Comparison of ENCODE assay signal across 10 cellular contexts in genomic region chr7:4845740-4846142, GRCh38. TPM values are rescaled to one million over a fixed set of nuclear protein-coding genes. Genes with fewer than 3 reads are reported as not detected.
DNase-seq lines count a peak whose midpoint lies in the region; ATAC-seq and TF ChIP-seq lines count a peak whose summit lies in the region.
"Had no signal": no experiment of that assay in that cellular context is flagged by ENCODE, and none has a peak within 500 bp of the region (broad histone marks: within the 10 kb centered on the region; RNA-seq: fewer than 3 reads in every experiment).

No MANE protein-coding gene starts in this region.

- intact Hi-C loops in aorta (cut with DNase I): no loop called here
- intact Hi-C loops in gastrocnemius medialis (cut with DNase I; ENCODE audit: low total_unique reads): no loop called here

- no peaks in the 10 kb centered on the region for H3K9me2 ChIP-seq in hepatocyte (replicated peaks; ENCODE audit: insufficient read depth)

- H3K4me2 ChIP-seq in hepatocyte: peak overlapping the region; percentile 73
- H3K4me2 ChIP-seq: PC-9 had no signal

- H2AFZ ChIP-seq in hepatocyte: no peak overlapping the region
- H2AFZ ChIP-seq: PC-9 had no signal

- H3K4me3 ChIP-seq in WERI-Rb-1 (ENCODE audit: low read depth, low read length) (peak overlapping the region; percentile 41), hepatocyte (no peak overlapping the region), aorta (ENCODE audit: low read length in 2 of 2) (no peak overlapping the region), gastrocnemius medialis (no peak overlapping the region)
- H3K4me3 ChIP-seq: PC-9 had no signal

- H3K9me3 ChIP-seq in WERI-Rb-1 (ENCODE audit: severe bottlenecking) (peaks cover 1% of the 10 kb centered on the region), hepatocyte (ENCODE audit: low read depth) (no peaks in the 10 kb centered on the region), aorta (ENCODE audit: control insufficient read depth, low read length) (peaks cover 3% of the 10 kb centered on the region), gastrocnemius medialis (no peaks in the 10 kb centered on the region)

- H3K27ac ChIP-seq in WERI-Rb-1: peak overlapping the region; percentile 90
- H3K27ac ChIP-seq in hepatocyte: no peak overlapping the region
- H3K27ac ChIP-seq in aorta (ENCODE audit: low read depth in 1 of 2, low read length in 2 of 2): no peak overlapping the region
- no peak overlapping the region for H3K27ac ChIP-seq in gastrocnemius medialis
- H3K27ac ChIP-seq: PC-9 had no signal

- in situ Hi-C loops in gastrocnemius medialis (cut with MboI; ENCODE audit: low sequenced_read_pairs in 4 of 4): no loop called here

- TF ChIP-seq CTCF in WERI-Rb-1 (IDR thresholded peaks at IDR 0.05; ENCODE audit: low read depth, low read length) (peak; percentile 78), hepatocyte (IDR thresholded peaks at IDR 0.05; ENCODE audit: poor library complexity) (peak; percentile 33), gastrocnemius medialis (IDR thresholded peaks at IDR 0.05 in 4 of 5, conservative IDR thresholded peaks at IDR 0.05 in 1 of 5) (no peak)

- peak; percentile 37 for DNase-seq in NOMO-1 treated with DMSO at 0.1 percent for 48 hours (lab: John Stamatoyannopoulos, UW; ENCODE audit: unreplicated experiment)
- DNase-seq in NOMO-1 treated with dmso at 0.1 percent for 144 hours (lab: John Stamatoyannopoulos, UW; ENCODE audit: unreplicated experiment): no peak
- peak; percentile 91 for DNase-seq in WERI-Rb-1
- DNase-seq in hepatocyte (ENCODE audit: low spot score): peak; percentile 26
- DNase-seq in aorta: no peak
- no peak for DNase-seq in gastrocnemius medialis
- no peak for DNase-seq in stimulated activated naive CD4-positive, alpha-beta T cell (lab: John Stamatoyannopoulos, UW)
- DNase-seq: CD4-positive, alpha-beta T cell; PC-9 had no signal

- no peaks in the 10 kb centered on the region for H3K79me2 ChIP-seq in hepatocyte

- WGBS in hepatocyte (ENCODE audit: low lambda C conversion rate, missing lambda C conversion rate): 22% methylated on average over 18 of the region's 18 CpGs
- WGBS in aorta, 2 donors: 45 to 47% methylated on average over 18 of the region's 18 CpGs

- TF ChIP-seq POLR2A in gastrocnemius medialis (IDR thresholded peaks at IDR 0.05): no peak

- H3K27me3 ChIP-seq in WERI-Rb-1 (ENCODE audit: insufficient read depth, low read depth, severe bottlenecking) (no peaks in the 10 kb centered on the region), hepatocyte (no peaks in the 10 kb centered on the region), aorta (ENCODE audit: control insufficient read depth in 1 of 2, insufficient read depth in 2 of 2, low read length in 1 of 2) (no peaks in the 10 kb centered on the region), gastrocnemius medialis (no peaks in the 10 kb centered on the region)

- H4K20me1 ChIP-seq in hepatocyte (ENCODE audit: insufficient read depth, poor library complexity, severe bottlenecking): no peaks in the 10 kb centered on the region

- ATAC-seq in aorta (ENCODE audit: low FRiP score) (peak; percentile 55), gastrocnemius medialis (no peak), GM18868 (IDR thresholded peaks at IDR 0.05; ENCODE audit: unreplicated experiment) (no peak)

- peaks cover 3% of the 10 kb centered on the region for H3K36me3 ChIP-seq in WERI-Rb-1
- no peaks in the 10 kb centered on the region for H3K36me3 ChIP-seq in hepatocyte (replicated peaks; ENCODE audit: insufficient read depth, low read depth)
- H3K36me3 ChIP-seq in aorta (ENCODE audit: control insufficient read depth in 1 of 2, insufficient read depth in 2 of 2, low read length in 1 of 2): no peaks in the 10 kb centered on the region
- H3K36me3 ChIP-seq in gastrocnemius medialis: no peaks in the 10 kb centered on the region

- H3K4me1 ChIP-seq in hepatocyte (ENCODE audit: insufficient read depth): no peaks in the 10 kb centered on the region
- H3K4me1 ChIP-seq in aorta (ENCODE audit: control insufficient read depth in 1 of 2, insufficient read depth in 2 of 2, low read length in 2 of 2): no peaks in the 10 kb centered on the region
- H3K4me1 ChIP-seq in gastrocnemius medialis: no peaks in the 10 kb centered on the region

RNA-seq across cellular contexts. Expression of gene PAPOLB, which starts 16.1 kb away (rescaled TPM):
- not detected in 2 replicates for total RNA-seq in hepatocyte
- polyA plus RNA-seq in hepatocyte: not detected in 2 replicates
- under 1 TPM; 0.26 to 0.54 TPM for total RNA-seq in aorta
- polyA plus RNA-seq in aorta: under 1 TPM in 1 of 2 donors, not detected in 1; 0.25 TPM
- total RNA-seq in gastrocnemius medialis: under 1 TPM in 1 of 4 donors, not detected in 3; 0.10 TPM
- total RNA-seq: CD4-positive, alpha-beta T cell; PC-9 had no signal

RNA-seq across cellular contexts. Expression of gene RADIL, which starts 37.8 kb away (rescaled TPM):
- total RNA-seq in hepatocyte (0.60 and 0.64 TPM in 2 replicates), aorta (10 to 100 TPM in 1 of 2 donors, 1 to 10 TPM in 1; 4.0 to 11.0 TPM), gastrocnemius medialis (10 to 100 TPM in 1 of 4 donors, 1 to 10 TPM in 3; 2.1 to 12.1 (median 5.0) TPM)
- polyA plus RNA-seq in hepatocyte (0.53 and 1.2 TPM in 2 replicates), aorta (10 to 100 TPM in 1 of 2 donors, under 1 TPM in 1; 0.25 to 15.0 TPM)
- total RNA-seq: CD4-positive, alpha-beta T cell had no signal

Comparison
In these comparisons a context has a peak if more than half of its experiments do, and no peak if none do; other contexts are left out.
1. DNase-seq: peak in NOMO-1 treated with DMSO at 0.1 percent for 48 hours (single experiment), WERI-Rb-1 (single experiment) and hepatocyte (single experiment); none in NOMO-1 treated with dmso at 0.1 percent for 144 hours (single experiment), aorta (0 of 2), gastrocnemius medialis (0 of 2) and stimulated activated naive CD4-positive, alpha-beta T cell (0 of 6).
2. CTCF ChIP-seq: peak in WERI-Rb-1 (single experiment) and hepatocyte (single experiment); none in gastrocnemius medialis (0 of 5).